16 cellular contexts compared by ENCODE assay signal in the genomic region with DNA sequence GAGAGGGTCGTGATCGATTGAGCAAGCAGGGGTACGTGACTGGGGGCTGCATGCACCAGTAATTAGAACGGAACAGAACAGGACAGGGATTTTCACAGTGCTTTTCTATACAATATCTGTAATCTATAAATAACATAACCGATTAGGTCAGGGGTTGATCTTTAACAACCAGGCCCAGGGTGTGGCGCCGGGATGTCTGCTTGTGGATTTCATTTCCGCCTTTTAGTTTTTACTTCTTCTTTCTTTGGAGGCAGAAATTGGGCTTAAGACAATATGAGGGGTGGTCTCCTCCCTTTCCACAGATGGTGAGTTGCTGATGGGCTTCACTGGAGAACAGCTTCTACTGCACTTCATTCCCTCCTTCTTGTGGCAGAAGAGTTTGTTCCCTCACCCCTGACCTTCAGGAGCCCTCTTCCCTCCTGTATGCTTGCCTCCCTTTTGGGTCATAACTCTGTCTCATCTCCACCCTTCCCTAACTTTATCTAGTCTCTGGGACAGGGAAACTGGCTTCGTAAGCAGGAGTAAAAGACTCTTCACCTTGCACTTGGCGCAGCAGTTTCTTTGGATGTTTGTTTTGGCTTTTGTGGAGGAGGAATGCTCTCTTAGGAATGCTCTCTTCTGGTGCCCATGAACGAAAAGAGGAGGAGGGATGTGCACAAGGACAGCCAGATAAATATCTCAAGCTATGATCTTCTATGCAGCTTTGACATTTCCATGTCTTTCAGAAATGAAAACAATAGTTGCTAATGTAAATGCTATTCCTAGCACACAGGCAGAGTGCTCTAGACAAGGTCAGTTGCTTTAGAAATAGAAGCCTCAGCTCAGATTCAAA.
A peak's percentile ranks its signal among the peaks of the same experiment; 100 is the strongest.
DNase-seq lines count a peak whose midpoint lies in the region; ATAC-seq, FAIRE-seq and TF ChIP-seq lines count a peak whose summit lies in the region.
"Had no signal": no experiment of that assay in that cellular context is flagged by ENCODE, and none has a peak within 500 bp of the region (broad histone marks: within the 10 kb centered on the region; RNA-seq: fewer than 3 reads in every experiment).

No MANE protein-coding gene starts in this region.

- H3K9ac ChIP-seq in HCT116 (ENCODE audit: low read length) (no peak overlapping the region), smooth muscle cell (ENCODE audit: low read depth) (no peak overlapping the region)

- peak; percentile 90 for FAIRE-seq in endometrium (lab: Jason Lieb, UNC)

- H3F3A ChIP-seq in smooth muscle cell (ENCODE audit: low read depth), result peaks cover 2% of the 10 kb centered on the region

- TF ChIP-seq EP300 in tibial nerve (IDR thresholded peaks at IDR 0.05), result peak in 1 of 2 donors; percentile 11

- ATAC-seq in HCT116 (no peak), HG02852 (IDR thresholded peaks at IDR 0.05; ENCODE audit: unreplicated experiment) (no peak)

- no peak overlapping the region for H3K4me3 ChIP-seq in HCT116 (replicated peaks in 1 of 2; ENCODE audit: low read depth in 1 of 2, low read length in 2 of 2)
- H3K4me3 ChIP-seq in smooth muscle cell, result no peak overlapping the region
- no peak overlapping the region for H3K4me3 ChIP-seq in tibial nerve
- H3K4me3 ChIP-seq: thoracic aorta had no signal

- no peak for DNase-seq in HCT116 (ENCODE audit: low read depth, low spot score)
- peak; percentile 24 for DNase-seq in SIG-M5 (lab: John Stamatoyannopoulos, UW)
- no peak for DNase-seq in smooth muscle cell (lab: John Stamatoyannopoulos, UW; ENCODE audit: unreplicated experiment)
- no peak for DNase-seq in tibial nerve (ENCODE audit: low spot score in 2 of 2)
- no peak for DNase-seq in ecto neural progenitor cell (ENCODE audit: low spot score)
- DNase-seq: activated CD8-positive, alpha-beta memory T cell treated with anti-CD3 and anti-CD28 coated beads, Interleukin-2, amount 50 U/mL, for 48 hours; activated naive CD4-positive, alpha-beta T cell treated with anti-CD3 and anti-CD28 coated beads, Interleukin-2, amount 10 ng/mL, durations not matched to agents 7 days and 5 days; C1 segment of cervical spinal cord; central memory CD4-positive, alpha-beta T cell; head of caudate nucleus; NCI-H1417; NCI-H345; stimulated activated CD8-positive, alpha-beta memory T cell treated with anti-CD3 and anti-CD28 coated beads, Interleukin-4, amount 100 ng/mL, for 48 hours had no signal

- no TSS peak for BruUV-seq in HCT116 (replicated peaks; lab: Mats Ljungman, UMichigan)

- H3K9me3 ChIP-seq in HCT116 (ENCODE audit: control insufficient read depth in 1 of 2, insufficient read depth in 1 of 2, low read depth in 1 of 2, low read length in 2 of 2) (no peaks in the 10 kb centered on the region), smooth muscle cell (replicated peaks; ENCODE audit: low read depth) (no peaks in the 10 kb centered on the region), tibial nerve (no peaks in the 10 kb centered on the region)
- H3K9me3 ChIP-seq: thoracic aorta had no signal

- H2AFZ ChIP-seq in HCT116 (ENCODE audit: low read depth, low read length, poor library complexity, severe bottlenecking) (no peak overlapping the region), smooth muscle cell (ENCODE audit: low read depth) (peak overlapping the region; percentile 38)

- CTCF ChIA-PET in HCT116 (lab: Charles Lee), result no interaction called here

- RAD21 ChIA-PET in HCT116 (lab: Charles Lee; ENCODE audit: low non-redundant PET in 1 of 2, low total read pairs in 2 of 2, uncharacterized antibody in 2 of 2, unreplicated experiment in 2 of 2), result no interaction called here

- POLR2A ChIA-PET in HCT116 (lab: Charles Lee), result no interaction called here

- intact Hi-C loops in HCT116 (cut with micrococcal nuclease), result no loop called here

- peak overlapping the region; percentile 15; the same call in 1 of the 2 replicates for H3K4me2 ChIP-seq in HCT116 (ENCODE audit: low read length)
- H3K4me2 ChIP-seq in smooth muscle cell, result no peak overlapping the region

- H3K27me3 ChIP-seq in HCT116 (ENCODE audit: insufficient read depth, low read length), result no peaks in the 10 kb centered on the region
- no peaks in the 10 kb centered on the region for H3K27me3 ChIP-seq in smooth muscle cell (ENCODE audit: low read depth)
- H3K27me3 ChIP-seq in tibial nerve, result no peaks in the 10 kb centered on the region

- 85% methylated on average over 11 of the region's 11 CpGs for WGBS in smooth muscle cell (ENCODE audit: low lambda C conversion rate)
- 64 to 70% methylated on average over 11 of the region's 11 CpGs for WGBS in tibial nerve, 2 donors

- H4K20me1 ChIP-seq in HCT116 (ENCODE audit: insufficient read depth) (no peaks in the 10 kb centered on the region), smooth muscle cell (ENCODE audit: low read depth) (no peaks in the 10 kb centered on the region)

- no peak overlapping the region for H3K27ac ChIP-seq in HCT116 (ENCODE audit: low read depth, low read length)
- H3K27ac ChIP-seq in smooth muscle cell (ENCODE audit: low read depth), result no peak overlapping the region
- peak overlapping the region in 2 of 4 donors; percentile 27 to 55 for H3K27ac ChIP-seq in tibial nerve
- H3K27ac ChIP-seq: thoracic aorta had no signal

- H3K4me1 ChIP-seq in HCT116 (ENCODE audit: control insufficient read depth in 1 of 2, insufficient read depth in 2 of 2, low read length in 2 of 2) (peaks cover 0 to 53% of the 10 kb centered on the region in 2 experiments; a peak in 2 of 4 replicates), smooth muscle cell (ENCODE audit: low read depth) (no peaks in the 10 kb centered on the region), tibial nerve (peaks cover 0 to 47% (median 0%) of the 10 kb centered on the region in 4 donors)

- no peaks in the 10 kb centered on the region for H3K9me2 ChIP-seq in HCT116 (ENCODE audit: insufficient read depth)

- no peak for TF ChIP-seq RAD21 in HCT116 (IDR thresholded peaks at IDR 0.05; ENCODE audit: low read depth)

- no peaks in the 10 kb centered on the region for H3K36me3 ChIP-seq in HCT116 (ENCODE audit: control insufficient read depth in 1 of 2, insufficient read depth in 2 of 2, low read length in 2 of 2)
- no peaks in the 10 kb centered on the region for H3K36me3 ChIP-seq in smooth muscle cell (ENCODE audit: low read depth)
- H3K36me3 ChIP-seq in tibial nerve, result no peaks in the 10 kb centered on the region
- H3K36me3 ChIP-seq: thoracic aorta had no signal

- H3K79me2 ChIP-seq in HCT116 (ENCODE audit: insufficient read depth, low read length) (no peaks in the 10 kb centered on the region), smooth muscle cell (ENCODE audit: low read depth) (no peaks in the 10 kb centered on the region)

- TF ChIP-seq POLR2A in HCT116 (IDR thresholded peaks at IDR 0.05; ENCODE audit: borderline replicate concordance, extremely low read depth, insufficient read depth, insufficient read length) (no peak), tibial nerve (IDR thresholded peaks at IDR 0.05) (no peak)

- TF ChIP-seq CTCF in HCT116 (IDR thresholded peaks at IDR 0.05 in 2 of 3, conservative IDR thresholded peaks at IDR 0.05 in 1 of 3; ENCODE audit: borderline replicate concordance in 1 of 3, insufficient read depth in 1 of 3, low read depth in 2 of 3, low read length in 2 of 3), result no peak
- no peak for TF ChIP-seq CTCF in smooth muscle cell (IDR thresholded peaks at IDR 0.05; ENCODE audit: borderline replicate concordance, insufficient read depth, poor library complexity, severe bottlenecking)
- no peak for TF ChIP-seq CTCF in tibial nerve (IDR thresholded peaks at IDR 0.05)

TF ChIP-seq in HCT116, 20 proteins besides CTCF, POLR2A, EP300 and RAD21:
- TF ChIP-seq ELF1 (IDR thresholded peaks at IDR 0.05; ENCODE audit: borderline replicate concordance, low read depth) (no peak), EZH2 (IDR thresholded peaks at IDR 0.05) (no peak), JUND (IDR thresholded peaks at IDR 0.05) (no peak), SP1 (IDR thresholded peaks at IDR 0.05; ENCODE audit: low read depth) (no peak), EGR1 (IDR thresholded peaks at IDR 0.05; ENCODE audit: low read depth) (no peak), TCF7L2 (IDR thresholded peaks at IDR 0.05; ENCODE audit: borderline replicate concordance, extremely low read depth, insufficient read depth, insufficient read length) (no peak), SIN3A (IDR thresholded peaks at IDR 0.05; ENCODE audit: low read depth) (no peak), EZH2phosphoT487 (IDR thresholded peaks at IDR 0.05; ENCODE audit: borderline replicate concordance) (no peak)
